In the genomic region with DNA sequence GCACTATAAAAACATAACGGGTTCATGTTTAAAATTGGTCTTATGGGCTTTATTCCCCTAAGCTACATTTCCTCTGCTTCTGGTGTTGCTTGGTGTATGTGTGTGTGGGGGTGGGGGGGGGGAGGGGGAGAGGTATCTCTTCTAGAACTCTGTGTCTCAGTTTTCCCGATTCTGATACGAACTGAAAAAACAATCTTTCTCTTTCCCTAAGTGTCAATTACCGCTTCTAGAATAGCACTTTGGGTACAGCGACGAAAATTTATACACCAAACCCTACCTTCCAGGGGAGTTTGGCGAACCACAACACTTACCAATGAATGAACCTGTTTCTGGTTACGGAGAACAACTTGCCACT, we compare ENCODE assay signal across 8 cellular contexts. TPM values are rescaled to one million over a fixed set of nuclear protein-coding genes. Genes with fewer than 3 reads are reported as not detected.
DNase-seq lines count a peak whose midpoint lies in the region; ATAC-seq and TF ChIP-seq lines count a peak whose summit lies in the region.

No MANE protein-coding gene starts in this region.

- H3K4me3 Mint-ChIP-seq in naive thymus-derived CD4-positive, alpha-beta T cell = peak overlapping the region; percentile 88 to 100 (median 98)

- H3K4me1 ChIP-seq in colonic mucosa = peaks cover 6% of the 10 kb centered on the region
- H3K4me1 ChIP-seq in naive thymus-derived CD4-positive, alpha-beta T cell (ENCODE audit: control insufficient read depth in 2 of 2, insufficient read depth in 2 of 2, low read length in 2 of 2) = peaks cover 12 to 66% of the 10 kb centered on the region in 2 donors

- CTCF ChIA-PET in naive thymus-derived CD4-positive, alpha-beta T cell (lab: Charles Lee) = interaction anchor here (0.6 kb wide), 1 partner anchor 65 kb away, joined by 3 read pairs; no protein-coding TSS in a partner anchor

- H3K27ac ChIP-seq in colonic mucosa = peak overlapping the region; percentile 86
- H3K27ac ChIP-seq in naive thymus-derived CD4-positive, alpha-beta T cell (ENCODE audit: low read depth, low read length) = peak overlapping the region; percentile 97

- H3K27me3 Mint-ChIP-seq in naive thymus-derived CD4-positive, alpha-beta T cell = peaks cover 0 to 2% (median 0%) of the 10 kb centered on the region in 5 donors

- peak overlapping the region; percentile 72 to 100 (median 98) for H3K27ac Mint-ChIP-seq in naive thymus-derived CD4-positive, alpha-beta T cell

- H3K9me3 Mint-ChIP-seq in naive thymus-derived CD4-positive, alpha-beta T cell = no peaks in the 10 kb centered on the region

- H3K9ac ChIP-seq in colonic mucosa (ENCODE audit: low read depth in 2 of 2, low read length in 2 of 2) = peak overlapping the region; percentile 91 to 93

- H3K36me3 ChIP-seq in colonic mucosa = no peaks in the 10 kb centered on the region
- peaks cover 2 to 36% (median 3%) of the 10 kb centered on the region in 3 experiments for H3K36me3 ChIP-seq in naive thymus-derived CD4-positive, alpha-beta T cell (ENCODE audit: control insufficient read depth in 2 of 3, insufficient read depth in 3 of 3, low read length in 3 of 3)

- POLR2A ChIA-PET in naive thymus-derived CD4-positive, alpha-beta T cell (lab: Charles Lee) = interaction anchor here (0.6 to 1.3 kb wide), 7 partner anchors 9 to 1685 kb away, joined by 3 to 8 read pairs (median 5); partner anchors contain the start of gene FNBP4

- H3K4me3 ChIP-seq in AG09309 (ENCODE audit: control insufficient read depth, low read depth, low read length) (peak overlapping the region; percentile 67), LNCaP clone FGC (ENCODE audit: low read depth, low read length) (peak overlapping the region; percentile 99), colonic mucosa (peak overlapping the region; percentile 76)
- H3K4me3 ChIP-seq in naive thymus-derived CD4-positive, alpha-beta T cell (ENCODE audit: low read length) = peak overlapping the region; percentile 88

- intact Hi-C loops in colonic mucosa (cut with DNase I) = no loop called here
- intact Hi-C loops in naive thymus-derived CD4-positive, alpha-beta T cell (cut with micrococcal nuclease) = loop anchor here in 1 of 2 donors (5.0 kb wide), 4 partner anchors 130 to 580 kb away; partner anchors contain the start of genes AGBL2, KBTBD4 and NDUFS3

- H3K27me3 ChIP-seq in colonic mucosa = no peaks in the 10 kb centered on the region
- no peaks in the 10 kb centered on the region for H3K27me3 ChIP-seq in naive thymus-derived CD4-positive, alpha-beta T cell (ENCODE audit: control insufficient read depth in 2 of 2, insufficient read depth in 2 of 2, low read length in 2 of 2)

- DNase-seq in AG09309 (ENCODE audit: low read depth) = no peak
- DNase-seq in LNCaP clone FGC (ENCODE audit: low read depth) = no peak
- DNase-seq in colonic mucosa = no peak
- DNase-seq in naive thymus-derived CD4-positive, alpha-beta T cell = no peak
- DNase-seq in DMS79 treated with DMSO at 0.1 percent for 48 hours (lab: John Stamatoyannopoulos, UW) = no peak
- DNase-seq in cortex of kidney (lab: John Stamatoyannopoulos, UW) = no peak
- no peak for DNase-seq in T-helper 9 cell

- H3K36me3 Mint-ChIP-seq in naive thymus-derived CD4-positive, alpha-beta T cell = peaks cover 5 to 14% (median 10%) of the 10 kb centered on the region in 5 donors

- no peaks in the 10 kb centered on the region for H3K9me3 ChIP-seq in colonic mucosa
- no peaks in the 10 kb centered on the region for H3K9me3 ChIP-seq in naive thymus-derived CD4-positive, alpha-beta T cell (ENCODE audit: control insufficient read depth in 2 of 3, low read length in 3 of 3)

- peaks cover 36 to 69% (median 60%) of the 10 kb centered on the region in 7 donors for H3K4me1 Mint-ChIP-seq in naive thymus-derived CD4-positive, alpha-beta T cell

- ATAC-seq in naive thymus-derived CD4-positive, alpha-beta T cell = no peak
- no peak for ATAC-seq in GM19455 (IDR thresholded peaks at IDR 0.05; ENCODE audit: unreplicated experiment)

- TF ChIP-seq CTCF in AG09309 (IDR thresholded peaks at IDR 0.05; ENCODE audit: control insufficient read depth, insufficient read depth, low read depth, low read length, missing control alignments) (no peak), LNCaP clone FGC (IDR thresholded peaks at IDR 0.05; ENCODE audit: control insufficient read depth, extremely low read depth, insufficient read depth) (no peak), colonic mucosa (IDR thresholded peaks at IDR 0.05) (no peak)

RNA-seq across cellular contexts. Expression of gene NUP160, which starts 0.6 kb away (rescaled TPM):
- total RNA-seq in colonic mucosa = 10 to 100 TPM; 22.7 to 35.4 TPM
- 10 to 100 TPM; 53.9 to 68.0 (median 65.5) TPM for total RNA-seq in naive thymus-derived CD4-positive, alpha-beta T cell
- 10 to 100 TPM; 35.1 to 53.9 TPM for polyA plus RNA-seq in naive thymus-derived CD4-positive, alpha-beta T cell
